ENCODE assay signal across 12 cellular contexts in the genomic region with DNA sequence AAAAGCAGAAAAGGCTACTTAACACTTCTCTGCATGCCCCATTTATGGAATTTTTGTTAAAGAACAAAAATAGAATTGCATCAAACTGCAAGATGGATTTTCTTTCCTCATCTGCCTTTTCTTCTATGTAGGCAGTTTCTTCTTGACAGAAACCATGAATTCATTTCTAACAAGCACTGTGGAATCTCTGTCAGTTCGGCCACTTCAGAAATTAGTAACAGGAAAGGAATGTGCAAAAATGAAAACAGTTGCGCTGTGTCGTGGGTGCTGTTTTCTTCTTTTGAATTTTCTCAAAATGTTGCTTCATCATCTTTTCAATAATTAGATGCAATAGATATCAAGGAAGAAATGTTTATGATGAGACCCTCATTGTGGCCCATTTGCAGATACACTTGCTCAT.
DNase-seq lines count a peak whose midpoint lies in the region; ATAC-seq and TF ChIP-seq lines count a peak whose summit lies in the region.
"Had no signal": no experiment of that assay in that cellular context is flagged by ENCODE, and none has a peak within 500 bp of the region (broad histone marks: within the 10 kb centered on the region; RNA-seq: fewer than 3 reads in every experiment).

No MANE protein-coding gene starts in this region.

- H3K27me3 ChIP-seq in OCI-LY3 (ENCODE audit: low read depth, low read length), result no peaks in the 10 kb centered on the region
- peaks cover 13% of the 10 kb centered on the region for H3K27me3 ChIP-seq in osteoblast (ENCODE audit: insufficient read depth, low read length)
- H3K27me3 ChIP-seq: ascending aorta had no signal

- TF ChIP-seq CTCF in OCI-LY3 (IDR thresholded peaks at IDR 0.05; ENCODE audit: low read depth, low read length) (no peak), osteoblast (IDR thresholded peaks at IDR 0.05; ENCODE audit: extremely low read depth, low read depth, low read length) (no peak)

- H3K9me3 ChIP-seq in OCI-LY3 (ENCODE audit: insufficient read depth, low read length) (no peaks in the 10 kb centered on the region), osteoblast (ENCODE audit: low read depth, low read length) (no peaks in the 10 kb centered on the region)
- H3K9me3 ChIP-seq: ascending aorta had no signal

- peak overlapping the region; percentile 89 for H3K4me2 ChIP-seq in OCI-LY3 (ENCODE audit: low read length)
- peak overlapping the region; percentile 53 for H3K4me2 ChIP-seq in osteoblast (ENCODE audit: insufficient read depth, low read length)

- H3K79me2 ChIP-seq in OCI-LY3 (ENCODE audit: low read length) (no peaks in the 10 kb centered on the region), osteoblast (ENCODE audit: insufficient read depth, low read length) (no peaks in the 10 kb centered on the region)

- no peak for ATAC-seq in GM19324 (IDR thresholded peaks at IDR 0.05; ENCODE audit: low FRiP score, unreplicated experiment)

- H3K27ac ChIP-seq in OCI-LY3 (ENCODE audit: low read length), result peak overlapping the region; percentile 35
- no peak overlapping the region for H3K27ac ChIP-seq in osteoblast (ENCODE audit: low read depth, low read length)
- H3K27ac ChIP-seq: ascending aorta had no signal

- no peak overlapping the region for H2AFZ ChIP-seq in OCI-LY3 (ENCODE audit: low read depth, low read length)
- no peak overlapping the region for H2AFZ ChIP-seq in osteoblast (ENCODE audit: low read length)

- H3K4me3 ChIP-seq in OCI-LY3 (ENCODE audit: low read length) (peak overlapping the region; percentile 63), osteoblast (ENCODE audit: insufficient read depth, low read length) (no peak overlapping the region)
- H3K4me3 ChIP-seq: ascending aorta had no signal

- peak; percentile 63 for DNase-seq in GM03348 (ENCODE audit: low spot score)
- peak; percentile 37 for DNase-seq in dedifferentiated amniotic fluid mesenchymal stem cell (ENCODE audit: extremely low spot score)
- DNase-seq in osteoblast (ENCODE audit: insufficient read length, low spot score, missing footprints), result peak; percentile 47
- no peak for DNase-seq in germinal center (ENCODE audit: low spot score)
- no peak for DNase-seq in NCI-H774 (lab: John Stamatoyannopoulos, UW)
- DNase-seq: mesendoderm, NCI-H1105 treated with DMSO at 0.1 percent for 48 hours, SHP77, substantia nigra had no signal

- H4K20me1 ChIP-seq in OCI-LY3 (ENCODE audit: insufficient read depth, low read length) (no peaks in the 10 kb centered on the region), osteoblast (ENCODE audit: insufficient read depth, low read length) (no peaks in the 10 kb centered on the region)

- H3K9ac ChIP-seq in OCI-LY3 (ENCODE audit: low read length), result peak overlapping the region; percentile 36; the same call in 1 of the 2 replicates

- H3K36me3 ChIP-seq in OCI-LY3 (replicated peaks; ENCODE audit: low read depth, low read length) (no peaks in the 10 kb centered on the region), osteoblast (ENCODE audit: insufficient read depth, low read length) (no peaks in the 10 kb centered on the region)
- H3K36me3 ChIP-seq: ascending aorta had no signal

- H3K4me1 ChIP-seq in OCI-LY3 (ENCODE audit: low read length), result peaks cover 23% of the 10 kb centered on the region
- H3K4me1 ChIP-seq in osteoblast (ENCODE audit: insufficient read depth, low read length), result peaks cover 5% of the 10 kb centered on the region
- H3K4me1 ChIP-seq: ascending aorta had no signal

Comparison
In these comparisons a context has a peak if more than half of its experiments do, and no peak if none do; other contexts are left out.
1. DNase-seq: peak in GM03348 (single experiment), dedifferentiated amniotic fluid mesenchymal stem cell (single experiment) and osteoblast (single experiment); none in germinal center (single experiment) and NCI-H774 (single experiment).